Comparison of ENCODE assay signal across 12 cellular contexts in the genomic region with DNA sequence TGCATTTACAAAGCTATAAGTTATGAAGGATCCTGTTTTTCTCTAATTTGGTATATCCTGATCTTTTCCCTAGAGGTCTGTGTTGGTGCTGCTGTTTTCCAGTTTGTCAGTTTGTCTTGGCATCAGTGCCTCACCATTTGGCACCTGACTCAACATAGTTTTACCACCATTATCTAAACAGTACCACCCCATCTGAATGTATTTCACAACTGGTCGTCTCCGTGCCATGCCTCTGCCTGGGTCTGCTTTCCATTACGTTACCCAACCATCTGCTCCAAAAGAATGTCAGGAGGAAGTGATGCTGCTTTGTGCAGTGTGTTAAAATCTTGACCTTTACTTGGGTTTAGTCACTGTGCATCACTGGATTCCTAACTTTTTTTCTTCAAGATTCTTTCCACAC.
DNase-seq lines count a peak whose midpoint lies in the region; ATAC-seq and TF ChIP-seq lines count a peak whose summit lies in the region.
"Had no signal": no experiment of that assay in that cellular context is flagged by ENCODE, and none has a peak within 500 bp of the region (broad histone marks: within the 10 kb centered on the region; RNA-seq: fewer than 3 reads in every experiment).

No MANE protein-coding gene starts in this region.

- no peak overlapping the region for H2AFZ ChIP-seq in PC-9

- no peaks in the 10 kb centered on the region for H3K27me3 ChIP-seq in PC-9 (ENCODE audit: insufficient read depth, low read depth)
- H3K27me3 ChIP-seq: cardiac muscle cell had no signal

- CTCF ChIA-PET in PC-9 (lab: Charles Lee), result no interaction called here

- POLR2A ChIA-PET in PC-9 (lab: Charles Lee; ENCODE audit: unreplicated experiment), result interaction anchor here (0.6 to 0.7 kb wide), 3 partner anchors 145 to 1112 kb away, joined by 3 to 8 read pairs (median 4); no protein-coding TSS in a partner anchor

- H3K9me2 ChIP-seq in PC-9 (ENCODE audit: insufficient read depth), result no peaks in the 10 kb centered on the region

- peak overlapping the region; percentile 59 for H3K27ac ChIP-seq in PC-9
- H3K27ac ChIP-seq: cardiac muscle cell had no signal

- BruUV-seq in PC-9 (replicated peaks; lab: Mats Ljungman, UMichigan), result no TSS peak

- no peak for ATAC-seq in HG03196 (IDR thresholded peaks at IDR 0.05; ENCODE audit: unreplicated experiment)
- no peak for ATAC-seq in GM21423 (IDR thresholded peaks at IDR 0.05; ENCODE audit: unreplicated experiment)

- peaks cover 21% of the 10 kb centered on the region for H3K4me1 ChIP-seq in PC-9 (replicated peaks; ENCODE audit: insufficient read depth)

- TF ChIP-seq CTCF in PC-9 (conservative IDR thresholded peaks at IDR 0.05), result no peak

- H3K36me3 ChIP-seq in PC-9 (ENCODE audit: low read depth), result no peaks in the 10 kb centered on the region
- H3K36me3 ChIP-seq: cardiac muscle cell had no signal

- no peaks in the 10 kb centered on the region for H4K20me1 ChIP-seq in PC-9 (ENCODE audit: insufficient read depth)

- DNase-seq in DMS 273 (lab: John Stamatoyannopoulos, UW; ENCODE audit: unreplicated experiment), result peak; percentile 51
- DNase-seq in PC-9, result peak; percentile 63 to 95
- DNase-seq in fibroblast of gingiva (ENCODE audit: low read depth), result peak; percentile 100
- DNase-seq in posterior vena cava (ENCODE audit: low spot score), result peak; percentile 81
- no peak for DNase-seq in NCI-H345 (lab: John Stamatoyannopoulos, UW)
- no peak for DNase-seq in RPMI8226
- DNase-seq: DMS153, immature natural killer cell, Kasumi-1 had no signal

- H3K4me2 ChIP-seq in PC-9, result peak overlapping the region; percentile 14

- peaks cover 12% of the 10 kb centered on the region for H3F3A ChIP-seq in PC-9 (ENCODE audit: insufficient read depth, low read depth)

- H3K4me3 ChIP-seq in PC-9, result no peak overlapping the region
- H3K4me3 ChIP-seq: cardiac muscle cell had no signal

- intact Hi-C loops in PC-9 (cut with micrococcal nuclease; ENCODE audit: unreplicated experiment) (loop anchor here (2.0 kb wide), 1 partner anchor 130 kb away; a partner anchor contains a TSS), posterior vena cava (cut with DNase I) (no loop called here)

- no peaks in the 10 kb centered on the region for H3K79me2 ChIP-seq in PC-9 (ENCODE audit: low read depth)

- 0 out of 2 replicates have a peak, but pooled peaks cover 4% of the 10 kb centered on the region for H3K9me3 ChIP-seq in PC-9 (ENCODE audit: insufficient read depth, low read depth)

Comparison
In these comparisons a context has a peak if more than half of its experiments do, and no peak if none do; other contexts are left out.
1. DNase-seq: peak in DMS 273 (single experiment), PC-9 (2 of 2), fibroblast of gingiva (single experiment) and posterior vena cava (single experiment); none in NCI-H345 (single experiment) and RPMI8226 (single experiment).